ENCODE assay signal across 21 cellular contexts in genomic region chr10:46292573-46293023, GRCh38. TPM values are rescaled to one million over a fixed set of nuclear protein-coding genes. Genes with fewer than 3 reads are reported as not detected.
DNase-seq lines count a peak whose midpoint lies in the region; ATAC-seq and TF ChIP-seq lines count a peak whose summit lies in the region.
"Had no signal": no experiment of that assay in that cellular context is flagged by ENCODE, and none has a peak within 500 bp of the region (broad histone marks: within the 10 kb centered on the region; RNA-seq: fewer than 3 reads in every experiment).

No MANE protein-coding gene starts in this region.

- H3K4me3 ChIP-seq in HCT116 (replicated peaks in 1 of 2; ENCODE audit: low read depth in 1 of 2, low read length in 2 of 2) (no peak overlapping the region), sigmoid colon (no peak overlapping the region)

- TF ChIP-seq POLR2A in HCT116 (IDR thresholded peaks at IDR 0.05; ENCODE audit: borderline replicate concordance, extremely low read depth, insufficient read depth, insufficient read length): no peak
- no peak for TF ChIP-seq POLR2A in sigmoid colon (IDR thresholded peaks at IDR 0.05)

- peaks cover 0 to 12% of the 10 kb centered on the region in 2 experiments; a peak in 2 of 4 replicates for H3K4me1 ChIP-seq in HCT116 (ENCODE audit: control insufficient read depth in 1 of 2, insufficient read depth in 2 of 2, low read length in 2 of 2)
- H3K4me1 ChIP-seq in sigmoid colon: no peaks in the 10 kb centered on the region

- POLR2A ChIA-PET in activated CD4-positive, alpha-beta memory T cell treated with anti-CD3 and anti-CD28 coated beads for 36 hours (lab: Charles Lee): no interaction called here
- POLR2A ChIA-PET in activated CD4-positive, alpha-beta memory T cell treated with anti-CD3 and anti-CD28 coated beads, Interleukin-2, amount 10 ng/mL, durations not matched to agents 7 days and 5 days (lab: Charles Lee): no interaction called here
- POLR2A ChIA-PET in HCT116 (lab: Charles Lee): no interaction called here

- no peaks in the 10 kb centered on the region for H3K79me2 ChIP-seq in HCT116 (ENCODE audit: insufficient read depth, low read length)

- no peaks in the 10 kb centered on the region for H3K27me3 Mint-ChIP-seq in activated CD4-positive, alpha-beta memory T cell treated with anti-CD3 and anti-CD28 coated beads for 36 hours
- H3K27me3 Mint-ChIP-seq in activated CD4-positive, alpha-beta memory T cell treated with anti-CD3 and anti-CD28 coated beads, Interleukin-2, amount 10 ng/mL, durations not matched to agents 7 days and 5 days: peaks cover 17% of the 10 kb centered on the region

- no peaks in the 10 kb centered on the region for H3K27me3 ChIP-seq in HCT116 (ENCODE audit: insufficient read depth, low read length)
- H3K27me3 ChIP-seq in sigmoid colon: no peaks in the 10 kb centered on the region

- no peak overlapping the region for H3K4me3 Mint-ChIP-seq in activated CD4-positive, alpha-beta memory T cell treated with anti-CD3 and anti-CD28 coated beads for 36 hours
- no peak overlapping the region for H3K4me3 Mint-ChIP-seq in activated CD4-positive, alpha-beta memory T cell treated with anti-CD3 and anti-CD28 coated beads, Interleukin-2, amount 10 ng/mL, durations not matched to agents 7 days and 5 days
- H3K4me3 Mint-ChIP-seq: CD14-positive monocyte had no signal

- TF ChIP-seq CTCF in HCT116 (IDR thresholded peaks at IDR 0.05 in 2 of 3, conservative IDR thresholded peaks at IDR 0.05 in 1 of 3; ENCODE audit: borderline replicate concordance in 1 of 3, insufficient read depth in 1 of 3, low read depth in 2 of 3, low read length in 2 of 3) (no peak), sigmoid colon (IDR thresholded peaks at IDR 0.05) (no peak)

- H3K36me3 Mint-ChIP-seq in activated CD4-positive, alpha-beta memory T cell treated with anti-CD3 and anti-CD28 coated beads for 36 hours: no peaks in the 10 kb centered on the region
- no peaks in the 10 kb centered on the region for H3K36me3 Mint-ChIP-seq in activated CD4-positive, alpha-beta memory T cell treated with anti-CD3 and anti-CD28 coated beads, Interleukin-2, amount 10 ng/mL, durations not matched to agents 7 days and 5 days (ENCODE audit: low read depth)
- H3K36me3 Mint-ChIP-seq: CD14-positive monocyte had no signal

- no peak for TF ChIP-seq RAD21 in HCT116 (IDR thresholded peaks at IDR 0.05; ENCODE audit: low read depth)

- no peak overlapping the region for H2AFZ ChIP-seq in HCT116 (ENCODE audit: low read depth, low read length, poor library complexity, severe bottlenecking)

- H3K9me2 ChIP-seq in HCT116 (ENCODE audit: insufficient read depth): no peaks in the 10 kb centered on the region

- RAD21 ChIA-PET in HCT116 (lab: Charles Lee; ENCODE audit: low non-redundant PET in 1 of 2, low total read pairs in 2 of 2, uncharacterized antibody in 2 of 2, unreplicated experiment in 2 of 2): no interaction called here

- WGBS in sigmoid colon, 2 donors: 76 to 85% methylated on average over 6 of the region's 6 CpGs

- H3K9me3 ChIP-seq in HCT116 (ENCODE audit: control insufficient read depth in 1 of 2, insufficient read depth in 1 of 2, low read depth in 1 of 2, low read length in 2 of 2): no peaks in the 10 kb centered on the region
- no peaks in the 10 kb centered on the region for H3K9me3 ChIP-seq in sigmoid colon

- intact Hi-C loops in activated CD4-positive, alpha-beta memory T cell treated with anti-CD3 and anti-CD28 coated beads for 36 hours (cut with micrococcal nuclease): no loop called here
- intact Hi-C loops in HCT116 (cut with micrococcal nuclease) (no loop called here), left colon (cut with DNase I, micrococcal nuclease) (no loop called here), sciatic nerve (cut with DNase I) (no loop called here), sigmoid colon (cut with DNase I) (no loop called here)

- DNase-seq in activated CD4-positive, alpha-beta memory T cell treated with anti-CD3 and anti-CD28 coated beads for 36 hours: peak; percentile 4
- no peak for DNase-seq in activated CD4-positive, alpha-beta memory T cell treated with anti-CD3 and anti-CD28 coated beads, Interleukin-2, amount 10 ng/mL, durations not matched to agents 7 days and 5 days
- no peak for DNase-seq in HCT116 (ENCODE audit: low read depth, low spot score)
- DNase-seq in left colon: no peak
- DNase-seq in sciatic nerve (ENCODE audit: low spot score): peak; percentile 19
- no peak for DNase-seq in NCI-H345 treated with DMSO at 0.1 percent for 48 hours (lab: John Stamatoyannopoulos, UW; ENCODE audit: unreplicated experiment)
- DNase-seq in sigmoid colon: no peak
- DNase-seq: COR-L47, DMS53, HCEC 1CT, KBM-7, NCI-H1048, NCI-H1694, NCI-H2107, NCI-H226, NCI-H526 treated with DMSO at 0.1 percent for 48 hours, OCI-M1 had no signal

- H3K27ac ChIP-seq in HCT116 (ENCODE audit: low read depth, low read length): no peak overlapping the region
- H3K27ac ChIP-seq in sigmoid colon: no peak overlapping the region
- H3K27ac ChIP-seq: RWPE1 had no signal

- H4K20me1 ChIP-seq in HCT116 (ENCODE audit: insufficient read depth): no peaks in the 10 kb centered on the region

- no peaks in the 10 kb centered on the region for H3K4me1 Mint-ChIP-seq in activated CD4-positive, alpha-beta memory T cell treated with anti-CD3 and anti-CD28 coated beads for 36 hours (ENCODE audit: low read depth)
- no peaks in the 10 kb centered on the region for H3K4me1 Mint-ChIP-seq in activated CD4-positive, alpha-beta memory T cell treated with anti-CD3 and anti-CD28 coated beads, Interleukin-2, amount 10 ng/mL, durations not matched to agents 7 days and 5 days

- ATAC-seq in HCT116: no peak
- peak; percentile 18 for ATAC-seq in left colon
- ATAC-seq in sciatic nerve: no peak
- ATAC-seq in GM18861 (IDR thresholded peaks at IDR 0.05; ENCODE audit: unreplicated experiment): no peak

- H3K9ac ChIP-seq in HCT116 (ENCODE audit: low read length): no peak overlapping the region

- CTCF ChIA-PET in activated CD4-positive, alpha-beta memory T cell treated with anti-CD3 and anti-CD28 coated beads for 36 hours (lab: Charles Lee): no interaction called here
- CTCF ChIA-PET in activated CD4-positive, alpha-beta memory T cell treated with anti-CD3 and anti-CD28 coated beads, Interleukin-2, amount 10 ng/mL, durations not matched to agents 7 days and 5 days (lab: Charles Lee): no interaction called here
- CTCF ChIA-PET in HCT116 (lab: Charles Lee): no interaction called here

- no peak for TF ChIP-seq EP300 in sigmoid colon (IDR thresholded peaks at IDR 0.05)

- H3K36me3 ChIP-seq in HCT116 (ENCODE audit: control insufficient read depth in 1 of 2, insufficient read depth in 2 of 2, low read length in 2 of 2) (no peaks in the 10 kb centered on the region), sigmoid colon (no peaks in the 10 kb centered on the region)

- BruUV-seq in HCT116 (replicated peaks; lab: Mats Ljungman, UMichigan): no TSS peak

- H3K27ac Mint-ChIP-seq in activated CD4-positive, alpha-beta memory T cell treated with anti-CD3 and anti-CD28 coated beads for 36 hours: no peak overlapping the region
- no peak overlapping the region for H3K27ac Mint-ChIP-seq in activated CD4-positive, alpha-beta memory T cell treated with anti-CD3 and anti-CD28 coated beads, Interleukin-2, amount 10 ng/mL, durations not matched to agents 7 days and 5 days

- H3K4me2 ChIP-seq in HCT116 (ENCODE audit: low read length): peak overlapping the region; percentile 12; the same call in 1 of the 2 replicates

- no peaks in the 10 kb centered on the region for H3K9me3 Mint-ChIP-seq in activated CD4-positive, alpha-beta memory T cell treated with anti-CD3 and anti-CD28 coated beads for 36 hours
- H3K9me3 Mint-ChIP-seq in activated CD4-positive, alpha-beta memory T cell treated with anti-CD3 and anti-CD28 coated beads, Interleukin-2, amount 10 ng/mL, durations not matched to agents 7 days and 5 days: no peaks in the 10 kb centered on the region

TF ChIP-seq in HCT116, 20 proteins besides CTCF, POLR2A, EP300 and RAD21:
- TF ChIP-seq YY1 (IDR thresholded peaks at IDR 0.05; ENCODE audit: extremely low read depth, insufficient replicate concordance, low read depth, low read length): no peak

RNA-seq across cellular contexts. Expression of gene ANTXRL, which starts 5.8 kb away (rescaled TPM):
- not detected for total RNA-seq in activated CD4-positive, alpha-beta memory T cell treated with anti-CD3 and anti-CD28 coated beads for 36 hours
- total RNA-seq in activated CD4-positive, alpha-beta memory T cell treated with anti-CD3 and anti-CD28 coated beads, Interleukin-2, amount 10 ng/mL, durations not matched to agents 7 days and 5 days: not detected
- total RNA-seq in HCT116 (2021; ENCODE audit: unreplicated experiment) (not detected), left colon (not detected), sciatic nerve (not detected), sigmoid colon (not detected)
- not detected in 2 replicates for polyA plus RNA-seq in HCT116 (2012)
- not detected for polyA plus RNA-seq in sigmoid colon
- total RNA-seq: M059J had no signal
- polyA plus RNA-seq: CD14-positive monocyte had no signal

Comparison
In these comparisons a context has a peak if more than half of its experiments do, and no peak if none do; other contexts are left out.
1. DNase-seq: peak in activated CD4-positive, alpha-beta memory T cell treated with anti-CD3 and anti-CD28 coated beads for 36 hours (single experiment) and sciatic nerve (single experiment); none in activated CD4-positive, alpha-beta memory T cell treated with anti-CD3 and anti-CD28 coated beads, Interleukin-2, amount 10 ng/mL, durations not matched to agents 7 days and 5 days (single experiment), HCT116 (single experiment), left colon (0 of 2), NCI-H345 treated with DMSO at 0.1 percent for 48 hours (single experiment) and sigmoid colon (single experiment).